In genomic region chr11:86955111-86955673, GRCh38 we compare ENCODE assay signal across 8 cellular contexts. TPM values are rescaled to one million over a fixed set of nuclear protein-coding genes. Genes with fewer than 3 reads are reported as not detected.
DNase-seq lines count a peak whose midpoint lies in the region; ATAC-seq and TF ChIP-seq lines count a peak whose summit lies in the region.

Gene FZD4 (minus strand): TSS chr11:86955395. CDS start chr11:86955085, 310 bp downstream.

- H3K36me3 ChIP-seq in BJ (ENCODE audit: control insufficient read depth, insufficient read depth, low read length) (peaks cover 2% of the 10 kb centered on the region), right lobe of liver (peaks cover 0 to 7% (median 0%) of the 10 kb centered on the region in 4 donors)

- peaks cover 0 to 7% (median 0%) of the 10 kb centered on the region in 4 donors for H3K4me1 ChIP-seq in right lobe of liver

- H3K27me3 ChIP-seq in BJ (ENCODE audit: control insufficient read depth, insufficient read depth, low read length) = no peaks in the 10 kb centered on the region; the same call in 1 of the 2 replicates
- H3K27me3 ChIP-seq in right lobe of liver = no peaks in the 10 kb centered on the region

- H3K27ac ChIP-seq in right lobe of liver = peak within 1 kb of the TSS; percentile 79 to 93 (median 87)

- H3K9me3 ChIP-seq in right lobe of liver = no peaks in the 10 kb centered on the region

- intact Hi-C loops in right lobe of liver (cut with DNase I) = no loop called here

- DNase-seq in BJ (ENCODE audit: low read depth) (no peak), NCI-H2171 treated with DMSO at 0.1 percent for 48 hours (lab: John Stamatoyannopoulos, UW) (peak; percentile 62), ecto neural progenitor cell (ENCODE audit: low spot score) (peak; percentile 92), right lobe of liver (peak; percentile 94 to 95 (median 95))
- DNase-seq in activated CD4-positive, CD25-positive, alpha-beta regulatory T cell treated with anti-CD3 and anti-CD28 coated beads, Interleukin-2, amount 50 U/mL, for 72 hours = peak; percentile 46
- DNase-seq in stimulated activated CD4-positive, alpha-beta T cell treated with anti-CD3 and anti-CD28 coated beads, TNF-alpha, amount 100 ng/mL, for 24 hours (ENCODE audit: low read depth in 3 of 3) = peak in 2 of 3 experiments; percentile 21 to 61

- TF ChIP-seq CTCF in BJ (IDR thresholded peaks at IDR 0.05; ENCODE audit: insufficient read depth, low read depth, low read length) (no peak), right lobe of liver (IDR thresholded peaks at IDR 0.05) (peak in 3 of 4 donors; percentile 3 to 26 (median 10))

- ATAC-seq in GM18873 (IDR thresholded peaks at IDR 0.05; ENCODE audit: low FRiP score, unreplicated experiment) = peak; percentile 84
- ATAC-seq in HG03095 (IDR thresholded peaks at IDR 0.05; ENCODE audit: unreplicated experiment) = peak; percentile 95
- peak; percentile 84 to 94 (median 88) for ATAC-seq in right lobe of liver

- POLR2A ChIA-PET in BJ (lab: Charles Lee) = interaction anchor here (0.6 kb wide), 2 partner anchors 42 to 1327 kb away, joined by 4 read pairs; partner anchors contain the start of gene TMEM126B

- peak; percentile 99 for TF ChIP-seq POLR2A in right lobe of liver (IDR thresholded peaks at IDR 0.05)

- WGBS in right lobe of liver (ENCODE audit: insufficient coverage, low coverage, low lambda C conversion rate, missing lambda C conversion rate) = 0% methylated on average over 10 of the region's 71 CpGs

- peak within 1 kb of the TSS; percentile 82 for H3K4me3 ChIP-seq in BJ (ENCODE audit: low read depth, low read length)
- H3K4me3 ChIP-seq in right lobe of liver = peak within 1 kb of the TSS; percentile 81 to 86 (median 85)

- CTCF ChIA-PET in BJ (lab: Yijun Ruan, JAX) = interaction anchor here (0.9 to 1.9 kb wide), 3 partner anchors 14 to 20 kb away, joined by 3 to 8 read pairs (median 3); no protein-coding TSS in a partner anchor

RNA-seq across cellular contexts. Expression of gene FZD4, which starts in this region (rescaled TPM):
- 12.4 and 19.5 TPM in 2 replicates for polyA plus RNA-seq in BJ (2011; rRNA removed)
- 17.3 and 26.7 TPM in 2 replicates for polyA minus RNA-seq in BJ (2011; rRNA and poly(A)+ RNA removed)
- total RNA-seq in right lobe of liver = 10 to 100 TPM; 12.5 to 26.1 (median 17.1) TPM
